16 cellular contexts compared by ENCODE assay signal in genomic region chr2:56483081-56483480, GRCh38.
"Had no signal": no experiment of that assay in that cellular context is flagged by ENCODE, and none has a peak within 500 bp of the region (broad histone marks: within the 10 kb centered on the region; RNA-seq: fewer than 3 reads in every experiment).

No MANE protein-coding gene starts in this region.

- H3K9me3 Mint-ChIP-seq: activated B cell treated with CpG ODN at 0.5 μM for 24 hours; activated CD4-positive, alpha-beta T cell treated with anti-CD3 and anti-CD28 coated beads, Interleukin-2, amount 10 ng/mL, durations not matched to agents 24 days and 14 days; naive B cell had no signal

- H3K36me3 ChIP-seq: heart left ventricle, thoracic aorta, upper lobe of right lung had no signal

- H3K27ac ChIP-seq: heart left ventricle, parathyroid adenoma, thoracic aorta, upper lobe of right lung had no signal

- ATAC-seq: effector memory CD8-positive, alpha-beta T cell; heart left ventricle; left lobe of liver; stimulated activated effector memory CD8-positive, alpha-beta T cell treated with anti-CD3 and anti-CD28 coated beads, Interleukin-12 subunit alpha, Interleukin-12 subunit beta, amount 100 ng/mL, for 72 hours; upper lobe of right lung had no signal

- H3K79me2 ChIP-seq: parathyroid adenoma had no signal

- H3K27ac Mint-ChIP-seq: activated B cell treated with CpG ODN at 0.5 μM for 24 hours; activated CD4-positive, alpha-beta T cell treated with anti-CD3 and anti-CD28 coated beads, Interleukin-2, amount 10 ng/mL, durations not matched to agents 24 days and 14 days; activated naive CD8-positive, alpha-beta T cell treated with anti-CD3 and anti-CD28 coated beads, Interleukin-2, amount 10 ng/mL, durations not matched to agents 7 days and 5 days; effector memory CD8-positive, alpha-beta T cell; naive B cell; stimulated activated effector memory CD8-positive, alpha-beta T cell treated with anti-CD3 and anti-CD28 coated beads, Interleukin-12 subunit alpha, Interleukin-12 subunit beta, amount 100 ng/mL, for 72 hours had no signal

- DNase-seq: activated B cell treated with CpG ODN at 0.5 μM for 24 hours; activated CD4-positive, alpha-beta T cell treated with anti-CD3 and anti-CD28 coated beads, Interleukin-2, amount 10 ng/mL, durations not matched to agents 24 days and 14 days; activated gamma-delta T cell treated with Interleukin-2 at 50 U/mL for 16 hours; activated naive CD8-positive, alpha-beta T cell treated with anti-CD3 and anti-CD28 coated beads, Interleukin-2, amount 10 ng/mL, durations not matched to agents 7 days and 5 days; aorta; dermis blood vessel endothelial cell; effector memory CD8-positive, alpha-beta T cell; foreskin melanocyte; heart left ventricle; naive B cell; T-helper 2 cell; upper lobe of right lung had no signal

- H3K4me3 ChIP-seq: heart left ventricle, thoracic aorta, upper lobe of right lung had no signal

- H3K9ac ChIP-seq: parathyroid adenoma had no signal

- H3K4me1 ChIP-seq: heart left ventricle, parathyroid adenoma, upper lobe of right lung had no signal

- H3K27me3 ChIP-seq: heart left ventricle, upper lobe of right lung had no signal

- H3K9me3 ChIP-seq: heart left ventricle, thoracic aorta, upper lobe of right lung had no signal

- H3K36me3 Mint-ChIP-seq: activated naive CD8-positive, alpha-beta T cell treated with anti-CD3 and anti-CD28 coated beads, Interleukin-2, amount 10 ng/mL, durations not matched to agents 7 days and 5 days; naive B cell; stimulated activated effector memory CD8-positive, alpha-beta T cell treated with anti-CD3 and anti-CD28 coated beads, Interleukin-12 subunit alpha, Interleukin-12 subunit beta, amount 100 ng/mL, for 72 hours had no signal

- H2AFZ ChIP-seq: parathyroid adenoma had no signal
